1 cellular context compared by ENCODE assay signal in the genomic region with DNA sequence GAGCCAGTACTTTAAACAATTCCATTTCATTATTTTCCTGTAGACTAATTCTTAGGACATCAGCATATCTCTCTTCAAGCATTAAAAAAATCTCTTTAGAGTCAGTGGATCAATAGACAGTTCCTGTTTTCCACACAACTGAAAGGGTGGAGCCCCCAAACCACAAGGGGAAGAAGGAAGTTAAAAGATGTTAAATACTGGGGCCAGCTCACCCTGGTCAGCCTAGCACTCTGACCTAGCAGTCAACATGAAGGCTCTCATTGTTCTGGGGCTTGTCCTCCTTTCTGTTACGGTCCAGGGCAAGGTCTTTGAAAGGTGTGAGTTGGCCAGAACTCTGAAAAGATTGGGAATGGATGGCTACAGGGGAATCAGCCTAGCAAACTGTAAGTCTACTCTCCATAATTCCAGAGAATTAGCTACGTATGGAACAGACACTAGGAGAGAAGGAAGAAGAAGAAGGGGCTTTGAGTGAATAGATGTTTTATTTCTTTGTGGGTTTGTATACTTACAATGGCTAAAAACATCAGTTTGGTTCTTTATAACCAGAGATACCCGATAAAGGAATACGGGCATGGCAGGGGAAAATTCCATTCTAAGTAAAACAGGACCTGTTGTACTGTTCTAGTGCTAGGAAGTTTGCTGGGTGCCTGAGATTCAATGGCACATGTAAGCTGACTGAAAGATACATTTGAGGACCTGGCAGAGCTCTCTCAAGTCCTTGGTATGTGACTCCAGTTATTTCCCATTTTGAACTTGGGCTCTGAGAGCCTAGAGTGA.
TF ChIP-seq lines count a peak whose summit lies in the region.

A gene (plus strand): TSS at position 220 of the 777 bp plus-strand sequence. CDS start 28 bp downstream, at position 248.

TF ChIP-seq in H1, 55 proteins besides CTCF, POLR2A, EP300 and RAD21:
- TF ChIP-seq CHD2 (IDR thresholded peaks at IDR 0.05; ENCODE audit: low read length) (no peak), TEAD4 (IDR thresholded peaks at IDR 0.05; ENCODE audit: low read depth, low read length) (no peak), SIRT6 (IDR thresholded peaks at IDR 0.05; ENCODE audit: low read length) (no peak), GTF2F1 (IDR thresholded peaks at IDR 0.05; ENCODE audit: borderline replicate concordance, low read depth, low read length) (no peak), HDAC6 (IDR thresholded peaks at IDR 0.05; ENCODE audit: low read depth, low read length) (no peak), CREB1 (IDR thresholded peaks at IDR 0.05) (no peak), TAF7 (optimal IDR thresholded peaks at IDR 0.05; ENCODE audit: borderline replicate concordance, low read depth, low read length) (no peak), SAP30 (IDR thresholded peaks at IDR 0.05; ENCODE audit: insufficient read depth, insufficient replicate concordance, low read length) (no peak), SP4 (IDR thresholded peaks at IDR 0.05; ENCODE audit: low read length) (no peak), TCF12 (IDR thresholded peaks at IDR 0.05; ENCODE audit: low read depth, low read length) (no peak), MAFK (IDR thresholded peaks at IDR 0.05; ENCODE audit: low read depth, low read length) (no peak), CBX8 (IDR thresholded peaks at IDR 0.05; ENCODE audit: borderline replicate concordance, low read depth, low read length) (no peak)
- TF ChIP-seq, protein P1, sequence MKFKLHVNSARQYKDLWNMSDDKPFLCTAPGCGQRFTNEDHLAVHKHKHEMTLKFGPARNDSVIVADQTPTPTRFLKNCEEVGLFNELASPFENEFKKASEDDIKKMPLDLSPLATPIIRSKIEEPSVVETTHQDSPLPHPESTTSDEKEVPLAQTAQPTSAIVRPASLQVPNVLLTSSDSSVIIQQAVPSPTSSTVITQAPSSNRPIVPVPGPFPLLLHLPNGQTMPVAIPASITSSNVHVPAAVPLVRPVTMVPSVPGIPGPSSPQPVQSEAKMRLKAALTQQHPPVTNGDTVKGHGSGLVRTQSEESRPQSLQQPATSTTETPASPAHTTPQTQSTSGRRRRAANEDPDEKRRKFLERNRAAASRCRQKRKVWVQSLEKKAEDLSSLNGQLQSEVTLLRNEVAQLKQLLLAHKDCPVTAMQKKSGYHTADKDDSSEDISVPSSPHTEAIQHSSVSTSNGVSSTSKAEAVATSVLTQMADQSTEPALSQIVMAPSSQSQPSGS (IDR thresholded peaks at IDR 0.05; ENCODE audit: low read length), result no peak
TF ChIP-seq in H1: peak in this region for 0.
